8 cellular contexts compared by ENCODE assay signal in the genomic region with DNA sequence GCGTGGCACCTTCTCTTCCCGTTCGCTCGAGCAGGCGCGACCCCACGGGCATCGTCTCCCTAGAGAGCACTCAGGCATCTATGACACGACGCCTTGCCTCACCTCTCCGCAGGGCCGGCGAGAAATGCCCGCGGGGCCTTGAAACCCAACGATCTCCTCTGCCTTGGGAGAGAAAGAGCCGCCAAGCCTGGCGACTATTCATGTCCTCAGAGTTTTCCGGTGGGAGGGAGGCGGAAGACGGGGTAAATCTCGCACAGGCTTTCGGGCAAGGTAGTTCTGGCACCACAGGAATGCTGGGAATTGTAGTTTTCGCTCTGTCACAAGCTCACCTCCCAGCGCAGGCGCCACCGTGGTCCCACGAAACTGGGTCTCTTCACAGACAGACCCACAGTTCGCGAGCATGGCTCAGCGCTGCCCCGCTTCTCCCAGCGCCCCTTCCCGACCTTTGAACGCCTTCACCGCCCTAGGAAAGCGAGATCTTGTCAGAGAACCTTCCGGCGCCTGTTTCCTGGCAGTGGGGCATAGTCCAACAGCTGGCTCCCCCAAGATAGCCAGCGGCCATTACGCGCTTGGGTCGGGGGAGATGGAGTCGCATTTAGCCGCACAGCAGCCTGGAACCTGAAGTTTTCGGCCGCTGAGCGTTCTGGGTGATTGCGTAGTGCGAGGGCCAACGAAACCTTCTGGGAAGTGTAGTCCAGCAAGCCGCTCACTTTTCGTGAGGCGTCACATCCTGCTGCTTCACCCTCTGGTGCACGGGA. TPM values are rescaled to one million over a fixed set of nuclear protein-coding genes. Genes with fewer than 3 reads are reported as not detected.
DNase-seq lines count a peak whose midpoint lies in the region; ATAC-seq lines count a peak whose summit lies in the region.

A gene with protein sequence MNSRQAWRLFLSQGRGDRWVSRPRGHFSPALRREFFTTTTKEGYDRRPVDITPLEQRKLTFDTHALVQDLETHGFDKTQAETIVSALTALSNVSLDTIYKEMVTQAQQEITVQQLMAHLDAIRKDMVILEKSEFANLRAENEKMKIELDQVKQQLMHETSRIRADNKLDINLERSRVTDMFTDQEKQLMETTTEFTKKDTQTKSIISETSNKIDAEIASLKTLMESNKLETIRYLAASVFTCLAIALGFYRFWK (minus strand): TSS at position 597 of the 758 bp plus-strand sequence. CDS start 395 bp downstream, at position 202.

- peak within 1 kb of the TSS; percentile 96 to 97 for H3K4me3 Mint-ChIP-seq in effector memory CD8-positive, alpha-beta T cell

- peaks cover 0 to 2% of the 10 kb centered on the region in 2 donors for H3K9me3 Mint-ChIP-seq in effector memory CD8-positive, alpha-beta T cell

- peak within 1 kb of the TSS; percentile 99 to 100 for H3K27ac Mint-ChIP-seq in effector memory CD8-positive, alpha-beta T cell

- DNase-seq in COLO829 (ENCODE audit: low spot score) (peak; percentile 95), HT1080 (ENCODE audit: low read depth) (peak; percentile 97), NOMO-1 treated with DMSO at 0.1 percent for 48 hours (lab: John Stamatoyannopoulos, UW; ENCODE audit: unreplicated experiment) (peak; percentile 96), medulla oblongata (ENCODE audit: extremely low spot score) (peak; percentile 99)
- DNase-seq in activated CD8-positive, alpha-beta memory T cell treated with anti-CD3 and anti-CD28 coated beads for 4 hours (ENCODE audit: low read depth in 2 of 2), result peak; percentile 85 to 89
- peak; percentile 88 to 93 (median 91) for DNase-seq in effector memory CD8-positive, alpha-beta T cell
- peak; percentile 87 for DNase-seq in stimulated activated CD8-positive, alpha-beta memory T cell treated with anti-CD3 and anti-CD28 coated beads, Interleukin-12 subunit alpha, Interleukin-12 subunit beta, amount 100 ng/mL, for 1 hour (ENCODE audit: low read depth)

- H3K4me1 Mint-ChIP-seq in effector memory CD8-positive, alpha-beta T cell (ENCODE audit: low read depth in 2 of 2), result peaks cover 25 to 26% of the 10 kb centered on the region in 2 donors

- no peaks in the 10 kb centered on the region for H3K27me3 Mint-ChIP-seq in effector memory CD8-positive, alpha-beta T cell

- peak; percentile 87 for ATAC-seq in GM21360 (IDR thresholded peaks at IDR 0.05; ENCODE audit: unreplicated experiment)
- peak; percentile 87 for ATAC-seq in effector memory CD8-positive, alpha-beta T cell (replicated peaks)

- H3K36me3 Mint-ChIP-seq in effector memory CD8-positive, alpha-beta T cell (ENCODE audit: insufficient read depth), result peaks cover 17% of the 10 kb centered on the region

RNA-seq across cellular contexts. Expression of the gene that starts here (rescaled TPM):
- 97.2 and 105 TPM in 2 replicates for total RNA-seq in HT1080 (2014; rRNA removed; shearing (Covaris generic))
- 90.9 and 109 TPM in 2 replicates for polyA plus RNA-seq in HT1080 (2015; cell fraction: cytosol; rRNA removed)
- polyA plus RNA-seq in HT1080 (2015; cell fraction: nucleus; rRNA removed), result 57.4 and 64.8 TPM in 2 replicates

Comparison
In these comparisons a context has a peak if more than half of its experiments do, and no peak if none do; other contexts are left out.
1. Peak in every context shown above with its lines: DNase-seq and ATAC-seq.